In the genomic region with DNA sequence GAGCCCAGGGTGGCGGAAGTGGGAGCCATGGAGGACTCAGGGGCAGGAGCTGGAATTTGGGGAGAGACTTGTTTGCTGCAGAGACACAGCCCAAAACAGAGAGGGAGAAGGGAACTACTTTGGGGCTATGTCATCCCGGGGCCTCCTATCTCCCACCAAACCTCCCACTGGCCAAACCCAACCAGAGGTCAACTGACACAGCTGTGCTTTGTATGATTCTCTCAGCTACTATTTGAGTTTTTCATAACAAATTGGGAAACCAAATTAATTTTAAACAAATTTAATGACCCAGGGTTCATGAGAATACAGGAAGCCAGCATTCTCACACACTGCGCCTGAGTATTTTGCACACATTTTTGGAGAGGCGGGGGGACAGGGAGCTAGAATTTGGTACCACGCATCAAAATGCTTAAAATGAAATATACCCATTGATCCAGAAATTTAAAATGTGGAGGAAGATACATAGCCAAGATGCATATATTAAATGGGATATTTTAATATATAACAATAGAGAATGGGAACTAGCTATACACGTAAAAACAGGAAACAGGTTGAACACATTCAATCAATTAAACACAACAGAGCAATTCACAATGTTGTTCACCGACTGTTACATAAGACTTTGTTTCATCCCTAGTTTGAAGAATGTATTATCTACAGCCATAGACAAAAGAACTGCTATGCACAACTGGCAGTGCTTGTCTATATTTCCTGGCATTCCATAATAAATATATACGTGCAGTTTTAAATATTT, we compare ENCODE assay signal across 1 cellular context.
TF ChIP-seq lines count a peak whose summit lies in the region.

No MANE protein-coding gene starts in this region.

TF ChIP-seq in endothelial cell of umbilical vein, 7 proteins besides CTCF, POLR2A, EP300 and RAD21 (continued from another document):
- TF ChIP-seq, protein P1, sequence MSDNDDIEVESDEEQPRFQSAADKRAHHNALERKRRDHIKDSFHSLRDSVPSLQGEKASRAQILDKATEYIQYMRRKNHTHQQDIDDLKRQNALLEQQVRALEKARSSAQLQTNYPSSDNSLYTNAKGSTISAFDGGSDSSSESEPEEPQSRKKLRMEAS (IDR thresholded peaks at IDR 0.05; ENCODE audit: insufficient read depth, insufficient read length), result no peak
- TF ChIP-seq GATA2 (IDR thresholded peaks at IDR 0.05; ENCODE audit: insufficient read depth, insufficient read length, low read depth, low read length), result no peak
- no peak for TF ChIP-seq JUN (IDR thresholded peaks at IDR 0.05; ENCODE audit: borderline replicate concordance, insufficient read depth, insufficient read length, low read depth)
- TF ChIP-seq MYC (IDR thresholded peaks at IDR 0.05; ENCODE audit: low read depth, low read length), result no peak
- no peak for TF ChIP-seq FOS (IDR thresholded peaks at IDR 0.05; ENCODE audit: borderline replicate concordance, insufficient read depth, low read length)
TF ChIP-seq in endothelial cell of umbilical vein: peak in this region for 0.
